35 cellular contexts compared by ENCODE assay signal in the genomic region with DNA sequence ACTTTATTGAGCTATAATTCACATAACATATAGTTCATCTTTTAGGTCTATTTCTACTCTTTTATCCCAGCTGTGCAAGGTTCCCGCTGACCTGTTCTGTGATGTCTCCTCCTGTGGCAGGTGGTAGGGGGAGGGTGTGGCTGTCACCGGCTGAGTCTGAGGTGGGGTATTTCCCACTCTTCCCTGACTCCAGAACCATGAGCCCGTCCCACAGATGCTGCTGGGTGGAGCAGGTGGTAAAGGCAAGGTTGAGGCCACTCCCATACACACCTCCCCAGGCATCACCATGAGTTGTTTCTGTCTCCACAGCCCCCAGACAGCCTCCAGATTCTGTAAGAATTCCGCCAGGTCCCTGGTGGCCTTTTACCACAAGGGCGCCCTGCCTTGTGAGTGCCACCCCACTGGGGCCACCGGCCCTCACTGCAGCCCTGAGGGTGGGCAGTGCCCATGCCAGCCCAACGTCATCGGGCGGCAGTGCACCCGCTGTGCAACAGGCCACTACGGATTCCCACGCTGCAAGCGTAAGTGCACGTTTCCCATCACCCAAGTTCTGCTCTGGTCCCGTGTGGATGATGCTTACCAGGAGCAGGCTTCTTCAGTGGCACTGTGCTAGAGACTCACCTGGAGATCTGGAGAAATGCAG.
"Had no signal": no experiment of that assay in that cellular context is flagged by ENCODE, and none has a peak within 500 bp of the region (broad histone marks: within the 10 kb centered on the region; RNA-seq: fewer than 3 reads in every experiment).

No MANE protein-coding gene starts in this region.

- H3K36me3 Mint-ChIP-seq: activated naive CD8-positive, alpha-beta T cell had no signal

- H3K4me1 ChIP-seq: adrenal gland, body of pancreas, gastrocnemius medialis had no signal

- H3K4me3 ChIP-seq: adrenal gland, body of pancreas, cardiac muscle cell, coronary artery, dorsolateral prefrontal cortex, gastrocnemius medialis had no signal

- H3K36me3 ChIP-seq: adrenal gland, cardiac muscle cell, gastrocnemius medialis had no signal

- H3K9me3 ChIP-seq: adrenal gland, body of pancreas, gastrocnemius medialis had no signal

- H3K27ac ChIP-seq: adrenal gland, body of pancreas, cardiac muscle cell, coronary artery, dorsolateral prefrontal cortex, gastrocnemius medialis, WERI-Rb-1 had no signal

- H3K27me3 Mint-ChIP-seq: activated B cell treated with CpG ODN at 0.5 μM for 24 hours; activated CD8-positive, alpha-beta T cell treated with anti-CD3 and anti-CD28 coated beads for 36 hours; activated naive CD8-positive, alpha-beta T cell; activated T-cell treated with anti-CD3 and anti-CD28 coated beads, Interleukin-2, amount 50 U/mL, for 24 hours; dendritic cell treated with granulocyte-macrophage colony-stimulating factor and Interleukin-4, amounts not matched to agents 40 ng/mL and 50 ng/mL, for 4 days had no signal

- H3K27ac Mint-ChIP-seq: activated B cell treated with CpG ODN at 0.5 μM for 24 hours; activated CD8-positive, alpha-beta T cell treated with anti-CD3 and anti-CD28 coated beads for 36 hours; activated naive CD8-positive, alpha-beta T cell; activated T-cell treated with anti-CD3 and anti-CD28 coated beads, Interleukin-2, amount 50 U/mL, for 24 hours; activated T-cell treated with anti-CD3 and anti-CD28 coated beads, Interleukin-2, amount 50 U/mL, for 72 hours; dendritic cell treated with granulocyte-macrophage colony-stimulating factor and Interleukin-4, amounts not matched to agents 40 ng/mL and 50 ng/mL, for 4 days; endodermal cell; T-helper 17 cell; T-helper 2 cell treated with Interferon-gamma antibody and Interleukin-4, amounts not matched to agents 5 μg/mL and 100 μg/mL, for 36 hours had no signal

- H3K4me3 Mint-ChIP-seq: activated B cell treated with CpG ODN at 0.5 μM for 24 hours; activated CD8-positive, alpha-beta T cell treated with anti-CD3 and anti-CD28 coated beads for 36 hours; activated naive CD8-positive, alpha-beta T cell; activated T-cell treated with anti-CD3 and anti-CD28 coated beads, Interleukin-2, amount 50 U/mL, for 24 hours; activated T-cell treated with anti-CD3 and anti-CD28 coated beads, Interleukin-2, amount 50 U/mL, for 72 hours; dendritic cell treated with granulocyte-macrophage colony-stimulating factor and Interleukin-4, amounts not matched to agents 40 ng/mL and 50 ng/mL, for 4 days; endodermal cell; T-helper 17 cell; T-helper 2 cell treated with Interferon-gamma antibody and Interleukin-4, amounts not matched to agents 5 μg/mL and 100 μg/mL, for 36 hours had no signal

- ATAC-seq: activated CD4-positive, CD25-positive, alpha-beta regulatory T cell treated with anti-CD3 and anti-CD28 coated beads, Interleukin-2, amount 50 U/mL, for 24 hours; activated CD8-positive, alpha-beta T cell treated with anti-CD3 and anti-CD28 coated beads for 36 hours; activated T-cell treated with anti-CD3 and anti-CD28 coated beads, Interleukin-2, amount 50 U/mL, for 72 hours; body of pancreas; esophagus mucosa; gastrocnemius medialis; T-helper 17 cell had no signal

- H3K4me1 Mint-ChIP-seq: activated B cell treated with CpG ODN at 0.5 μM for 24 hours had no signal

- DNase-seq: activated B cell treated with CpG ODN at 0.5 μM for 24 hours; activated CD4-positive, alpha-beta T cell treated with anti-CD3 and anti-CD28 coated beads for 48 hours; activated CD4-positive, alpha-beta T cell treated with anti-CD3 and anti-CD28 coated beads, Interleukin-2, amount 50 U/mL, for 1 hour; activated CD4-positive, alpha-beta T cell treated with anti-CD3 and anti-CD28 coated beads, Interleukin-2, amount 50 U/mL, for 48 hours; activated CD8-positive, alpha-beta memory T cell treated with anti-CD3 and anti-CD28 coated beads for 24 hours; activated CD8-positive, alpha-beta memory T cell treated with anti-CD3 and anti-CD28 coated beads, Interleukin-2, amount 50 U/mL, for 4 hours; activated CD8-positive, alpha-beta T cell treated with anti-CD3 and anti-CD28 coated beads for 36 hours; activated gamma-delta T cell treated with Interleukin-2 at 50 U/mL for 16 hours; activated naive CD4-positive, alpha-beta T cell treated with anti-CD3 and anti-CD28 coated beads, Interleukin-2, amount 50 U/mL, for 16 hours; activated naive CD4-positive, alpha-beta T cell treated with Interleukin-2 at 50 U/mL for 16 hours; activated T-cell treated with anti-CD3 and anti-CD28 coated beads, Interleukin-2, amount 50 U/mL, for 24 hours; activated T-cell treated with anti-CD3 and anti-CD28 coated beads, Interleukin-2, amount 50 U/mL, for 72 hours; adrenal gland; amygdala; aorta; body of pancreas; central memory CD4-positive, alpha-beta T cell; cerebellar nuclear complex; dorsolateral prefrontal cortex; effector memory CD4-positive, alpha-beta T cell; endodermal cell; foreskin fibroblast; gastrocnemius medialis; glutamatergic neuron; T-helper 1 cell; T-helper 17 cell; T1000; WERI-Rb-1 had no signal

- H3K27me3 ChIP-seq: adrenal gland, body of pancreas, cardiac muscle cell, dorsolateral prefrontal cortex, gastrocnemius medialis had no signal

- H3K9me3 Mint-ChIP-seq: activated B cell treated with CpG ODN at 0.5 μM for 24 hours; activated CD8-positive, alpha-beta T cell treated with anti-CD3 and anti-CD28 coated beads for 36 hours; activated T-cell treated with anti-CD3 and anti-CD28 coated beads, Interleukin-2, amount 50 U/mL, for 24 hours; activated T-cell treated with anti-CD3 and anti-CD28 coated beads, Interleukin-2, amount 50 U/mL, for 72 hours; dendritic cell treated with granulocyte-macrophage colony-stimulating factor and Interleukin-4, amounts not matched to agents 40 ng/mL and 50 ng/mL, for 4 days; endodermal cell; T-helper 2 cell treated with Interferon-gamma antibody and Interleukin-4, amounts not matched to agents 5 μg/mL and 100 μg/mL, for 36 hours had no signal
